ENCODE assay signal across 20 cellular contexts in genomic region chr16:89629827-89630610, GRCh38. TPM values are rescaled to one million over a fixed set of nuclear protein-coding genes. Genes with fewer than 3 reads are reported as not detected.
A peak's percentile ranks its signal among the peaks of the same experiment; 100 is the strongest.
DNase-seq lines count a peak whose midpoint lies in the region; ATAC-seq and TF ChIP-seq lines count a peak whose summit lies in the region.
"Had no signal": no experiment of that assay in that cellular context is flagged by ENCODE, and none has a peak within 500 bp of the region (broad histone marks: within the 10 kb centered on the region; RNA-seq: fewer than 3 reads in every experiment).

No MANE protein-coding gene starts in this region.

- DNase-seq in DMS53 (lab: John Stamatoyannopoulos, UW) (peak; percentile 27), DMS53 treated with DMSO at 0.1 percent for 48 hours (lab: John Stamatoyannopoulos, UW; ENCODE audit: unreplicated experiment) (no peak), left colon (peak; percentile 55 to 62), COR-L47 (lab: John Stamatoyannopoulos, UW) (no peak), activated T-cell treated with anti-CD3 and anti-CD28 coated beads for 4 hours (no peak), stomach (no peak)
- DNase-seq: CD4-positive, CD25-positive, alpha-beta regulatory T cell; DMS153; EL; GOT3; KG1; MV-4-11; NCI-H1694 treated with DMSO at 0.1 percent for 48 hours; NCI-H510A; NCI-H748 treated with DMSO at 0.1 percent for 48 hours; OCI-M1; SHP77; SK-N-SH had no signal

- no peak for TF ChIP-seq CTCF in stomach (IDR thresholded peaks at IDR 0.05)

- peak; percentile 92 for ATAC-seq in left colon
- ATAC-seq: HCT116 had no signal

- H3K27me3 ChIP-seq in stomach, result peaks cover 0 to 44% (median 4%) of the 10 kb centered on the region in 3 donors

- intact Hi-C loops in left colon (cut with DNase I, micrococcal nuclease) (no loop called here), stomach (cut with DNase I; ENCODE audit: low total_unique reads) (no loop called here)

- H3K4me3 ChIP-seq in stomach, result no peak overlapping the region

- 88 to 97% (median 91%) methylated on average over 8 to 17 of the region's 17 CpGs for WGBS in stomach, 5 donors

- H3K27ac ChIP-seq in stomach, result no peak overlapping the region
- H3K27ac ChIP-seq: 22Rv1 had no signal

- no peak for TF ChIP-seq POLR2A in stomach (IDR thresholded peaks at IDR 0.05)

- no peak for TF ChIP-seq EP300 in stomach (IDR thresholded peaks at IDR 0.05)

- H3K36me3 ChIP-seq in stomach, result no peaks in the 10 kb centered on the region

- peaks cover 5 to 11% (median 10%) of the 10 kb centered on the region in 4 donors for H3K4me1 ChIP-seq in stomach

- peaks cover 0 to 5% (median 0%) of the 10 kb centered on the region in 4 donors for H3K9me3 ChIP-seq in stomach
- H3K9me3 ChIP-seq: SK-N-SH had no signal

RNA-seq across cellular contexts. Expression of gene DPEP1, which starts 16.6 kb away (rescaled TPM):
- total RNA-seq in left colon (1 to 10 TPM in 1 of 2 donors, under 1 TPM in 1; 0.73 to 4.4 TPM), stomach (10 to 100 TPM in 1 of 5 donors, 1 to 10 TPM in 1, under 1 TPM in 1, not detected in 2; 0.58 to 12.3 (median 4.8) TPM)
- polyA plus RNA-seq in stomach, result 1 to 10 TPM in 1 of 3 donors, under 1 TPM in 2; 0.23 to 1.4 (median 0.62) TPM
- total RNA-seq: CD4-positive, CD25-positive, alpha-beta regulatory T cell had no signal
- polyA plus RNA-seq: CD4-positive, CD25-positive, alpha-beta regulatory T cell had no signal

RNA-seq across cellular contexts. Expression of gene CHMP1A, which starts 27.5 kb away (rescaled TPM):
- total RNA-seq in left colon, result 100 to 1,000 TPM; 154 to 157 TPM
- 100 to 1,000 TPM in 1 of 5 donors, 10 to 100 TPM in 4; 20.1 to 146 (median 61.7) TPM for total RNA-seq in stomach
- polyA plus RNA-seq in stomach, result 100 to 1,000 TPM in 1 of 3 donors, 10 to 100 TPM in 2; 56.4 to 106 (median 62.1) TPM

RNA-seq across cellular contexts. Expression of gene SPATA33, which starts 27.6 kb away (rescaled TPM):
- 1 to 10 TPM; 7.1 to 9.1 TPM for total RNA-seq in left colon
- 100 to 1,000 TPM in 1 of 5 donors, 10 to 100 TPM in 2, 1 to 10 TPM in 2; 3.2 to 181 (median 12.3) TPM for total RNA-seq in stomach
- polyA plus RNA-seq in stomach, result 10 to 100 TPM in 1 of 3 donors, 1 to 10 TPM in 2; 6.4 to 21.2 (median 9.9) TPM

RNA-seq across cellular contexts. Expression of gene CPNE7, which starts 54.5 kb away (rescaled TPM):
- under 1 TPM; 0.73 to 0.92 TPM for total RNA-seq in left colon
- total RNA-seq in stomach, result 1 to 10 TPM in 4 of 5 donors, not detected in 1; 1.6 to 6.2 (median 1.9) TPM
- 1 to 10 TPM in 2 of 3 donors, under 1 TPM in 1; 0.92 to 3.8 (median 1.3) TPM for polyA plus RNA-seq in stomach

RNA-seq across cellular contexts. Expression of gene CDK10, which starts 56.5 kb away (rescaled TPM):
- total RNA-seq in left colon (10 to 100 TPM; 86.1 to 92.7 TPM), stomach (100 to 1,000 TPM in 3 of 5 donors, 10 to 100 TPM in 2; 40.9 to 256 (median 133) TPM)
- polyA plus RNA-seq in stomach, result 100 to 1,000 TPM in 1 of 3 donors, 10 to 100 TPM in 2; 60.0 to 106 (median 67.1) TPM

Comparison
In these comparisons a context has a peak if more than half of its experiments do, and no peak if none do; other contexts are left out.
1. DNase-seq: peak in DMS53 (single experiment) and left colon (2 of 2); none in DMS53 treated with DMSO at 0.1 percent for 48 hours (single experiment), COR-L47 (single experiment), activated T-cell treated with anti-CD3 and anti-CD28 coated beads for 4 hours (single experiment) and stomach (single experiment).